17 cellular contexts compared by ENCODE assay signal in the genomic region with DNA sequence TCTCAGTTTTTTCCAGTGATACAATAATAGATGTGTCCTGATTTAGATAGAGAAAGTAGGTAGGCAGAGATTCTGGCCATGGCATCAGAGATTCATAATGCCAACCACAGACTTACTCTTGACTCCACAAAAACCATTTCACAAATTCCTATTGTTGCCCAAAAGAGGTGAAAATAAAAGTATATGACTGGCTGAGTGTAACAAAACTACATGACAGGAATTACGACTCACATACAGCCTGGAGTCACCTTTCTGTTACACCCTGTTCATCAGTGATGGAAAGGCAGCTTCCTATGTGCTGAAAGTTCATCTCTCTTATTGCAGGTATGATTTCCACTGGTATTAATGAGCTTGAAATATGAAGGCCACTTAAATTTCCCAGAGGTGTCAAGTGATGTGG.
DNase-seq lines count a peak whose midpoint lies in the region; TF ChIP-seq lines count a peak whose summit lies in the region.
"Had no signal": no experiment of that assay in that cellular context is flagged by ENCODE, and none has a peak within 500 bp of the region (broad histone marks: within the 10 kb centered on the region; RNA-seq: fewer than 3 reads in every experiment).

No MANE protein-coding gene starts in this region.

- no peak for DNase-seq in Caco-2
- no peak for DNase-seq in HFFc6
- DNase-seq in mammary epithelial cell: peak; percentile 70
- DNase-seq in kidney tubule cell (ENCODE audit: low spot score): peak; percentile 30
- DNase-seq in HuH-7.5 (ENCODE audit: low spot score): no peak
- DNase-seq in NCI-H446 treated with DMSO at 0.1 percent for 48 hours (lab: John Stamatoyannopoulos, UW): no peak
- DNase-seq in NCI-H524 treated with DMSO at 0.1 percent for 48 hours (lab: John Stamatoyannopoulos, UW): no peak
- DNase-seq: AML-193; COR-L47; GDM1; NCI-H1105; NCI-H2081; NCI-H748 treated with DMSO at 0.1 percent for 48 hours; NK-92 treated with Interleukin-12 subunit alpha and Interleukin-12 subunit beta, amount 100 ng/mL, for 24 hours; SIG-M5 had no signal

- in situ Hi-C loops in mammary epithelial cell (cut with MboI; ENCODE audit: low sequenced_read_pairs in 2 of 2): no loop called here

- POLR2A ChIA-PET in Caco-2 (lab: Charles Lee): no interaction called here

- H4K20me1 ChIP-seq in mammary epithelial cell (ENCODE audit: insufficient read depth, low read length): no peaks in the 10 kb centered on the region

- H3K27ac Mint-ChIP-seq in Caco-2 (ENCODE audit: unreplicated experiment) (peak overlapping the region; percentile 12), HFFc6 (peak overlapping the region; percentile 41)
- H3K27ac Mint-ChIP-seq: GM23338 had no signal

- peaks cover 12% of the 10 kb centered on the region for H3K79me2 ChIP-seq in mammary epithelial cell (ENCODE audit: insufficient read depth, low read length)

- no peak overlapping the region for H3K9ac ChIP-seq in mammary epithelial cell (ENCODE audit: insufficient read depth, low read length)

- no peak overlapping the region for H3K4me3 Mint-ChIP-seq in Caco-2 (ENCODE audit: unreplicated experiment)
- H3K4me3 Mint-ChIP-seq in HFFc6: no peak overlapping the region
- H3K4me3 Mint-ChIP-seq: CD14-positive monocyte, GM23338 had no signal

- peak overlapping the region; percentile 40 for H3K27ac ChIP-seq in mammary epithelial cell (ENCODE audit: insufficient read depth, low read depth, low read length)

- no peaks in the 10 kb centered on the region for H3K9me3 ChIP-seq in Caco-2
- no peaks in the 10 kb centered on the region for H3K9me3 ChIP-seq in mammary epithelial cell (replicated peaks; ENCODE audit: insufficient read depth, low read length)

- H3K27me3 ChIP-seq in Caco-2 (replicated peaks; ENCODE audit: control insufficient read depth, insufficient read depth, low read length): no peaks in the 10 kb centered on the region
- no peaks in the 10 kb centered on the region for H3K27me3 ChIP-seq in mammary epithelial cell (ENCODE audit: insufficient read depth, low read length)

- intact Hi-C loops in Caco-2 (cut with micrococcal nuclease; ENCODE audit: unreplicated experiment) (no loop called here), mammary epithelial cell (cut with micrococcal nuclease) (loop anchor here (10.0 kb wide), 1 partner anchor 691 kb away; no protein-coding TSS in a partner anchor)

- no peaks in the 10 kb centered on the region for H3K27me3 Mint-ChIP-seq in Caco-2 (ENCODE audit: insufficient read depth, unreplicated experiment)
- peaks cover 2% of the 10 kb centered on the region for H3K27me3 Mint-ChIP-seq in HFFc6 (ENCODE audit: insufficient read depth)

- WGBS in mammary epithelial cell (ENCODE audit: low coverage, missing lambda C conversion rate): 58% methylated on average over 1 of the region's 1 CpG

- H3K4me1 Mint-ChIP-seq in Caco-2 (ENCODE audit: low read depth, unreplicated experiment) (peaks cover 28% of the 10 kb centered on the region), HFFc6 (ENCODE audit: low read depth) (peaks cover 73% of the 10 kb centered on the region)

- H3K4me3 ChIP-seq in Caco-2 (ENCODE audit: low read depth, low read length) (no peak overlapping the region), mammary epithelial cell (replicated peaks in 1 of 3; ENCODE audit: insufficient read depth in 1 of 3, low read depth in 2 of 3, low read length in 3 of 3) (no peak overlapping the region)
- H3K4me3 ChIP-seq: GM23338 had no signal

- H3K4me1 ChIP-seq in Caco-2: peaks cover 32% of the 10 kb centered on the region
- peaks cover 74% of the 10 kb centered on the region for H3K4me1 ChIP-seq in mammary epithelial cell (ENCODE audit: insufficient read depth, low read length)

- H3K36me3 ChIP-seq in Caco-2 (ENCODE audit: control insufficient read depth, insufficient read depth, low read length) (peaks cover 7% of the 10 kb centered on the region), mammary epithelial cell (ENCODE audit: insufficient read depth, low read length) (peaks cover 5% of the 10 kb centered on the region)

- CTCF ChIA-PET in Caco-2 (lab: Charles Lee): no interaction called here
- CTCF ChIA-PET in mammary epithelial cell (lab: Charles Lee; ENCODE audit: low non-redundant PET): no interaction called here

- dilution Hi-C loops in mammary epithelial cell (cut with HindIII; ENCODE audit: low sequenced_read_pairs): loop anchor here (10.0 kb wide), 1 partner anchor 189 kb away; no protein-coding TSS in a partner anchor

- H3K36me3 Mint-ChIP-seq in Caco-2 (ENCODE audit: insufficient read depth, unreplicated experiment) (peaks cover 88% of the 10 kb centered on the region), HFFc6 (ENCODE audit: low read depth) (peaks cover 56% of the 10 kb centered on the region)

- BruUV-seq in Caco-2 (replicated peaks; lab: Mats Ljungman, UMichigan): no TSS peak
- BruUV-seq in mammary epithelial cell (replicated peaks; lab: Mats Ljungman, UMichigan): no TSS peak

- H3K9me3 Mint-ChIP-seq in Caco-2 (ENCODE audit: unreplicated experiment): no peaks in the 10 kb centered on the region
- H3K9me3 Mint-ChIP-seq in HFFc6: no peaks in the 10 kb centered on the region
- H3K9me3 Mint-ChIP-seq: GM23338 had no signal

- TF ChIP-seq CTCF in Caco-2 (IDR thresholded peaks at IDR 0.05; ENCODE audit: insufficient read depth in 1 of 2, low read depth in 1 of 2, low read length in 1 of 2, severe bottlenecking in 1 of 2, unreplicated experiment in 1 of 2) (no peak), HFFc6 (IDR thresholded peaks at IDR 0.05) (no peak), mammary epithelial cell (conservative IDR thresholded peaks at IDR 0.05 in 1 of 2, IDR thresholded peaks at IDR 0.05 in 1 of 2; ENCODE audit: extremely low read depth in 1 of 2, insufficient read depth in 1 of 2, low read depth in 1 of 2, low read length in 2 of 2) (no peak)

- H2AFZ ChIP-seq in mammary epithelial cell (ENCODE audit: low read depth, low read length): no peak overlapping the region
- H2AFZ ChIP-seq: GM23338 had no signal

- H3K4me2 ChIP-seq in mammary epithelial cell (ENCODE audit: insufficient read depth, low read depth, low read length): no peak overlapping the region
- H3K4me2 ChIP-seq: GM23338 had no signal

Comparison
In these comparisons a context has a peak if more than half of its experiments do, and no peak if none do; other contexts are left out.
1. DNase-seq: peak in mammary epithelial cell (single experiment) and kidney tubule cell (single experiment); none in Caco-2 (0 of 2), HFFc6 (single experiment), HuH-7.5 (single experiment), NCI-H446 treated with DMSO at 0.1 percent for 48 hours (single experiment) and NCI-H524 treated with DMSO at 0.1 percent for 48 hours (single experiment).